20 cellular contexts compared by ENCODE assay signal in genomic region chr10:84590794-84591193, GRCh38.
A peak's percentile ranks its signal among the peaks of the same experiment; 100 is the strongest.
DNase-seq lines count a peak whose midpoint lies in the region; ATAC-seq and FAIRE-seq lines count a peak whose summit lies in the region.
"Had no signal": no experiment of that assay in that cellular context is flagged by ENCODE, and none has a peak within 500 bp of the region (broad histone marks: within the 10 kb centered on the region; RNA-seq: fewer than 3 reads in every experiment).

No MANE protein-coding gene starts in this region.

- DNase-seq in Ammon's horn (ENCODE audit: low spot score): peak; percentile 23
- DNase-seq in NCI-H128 (lab: John Stamatoyannopoulos, UW; ENCODE audit: unreplicated experiment): peak; percentile 32
- peak; percentile 8 for DNase-seq in NCI-H510A (lab: John Stamatoyannopoulos, UW)
- DNase-seq in left kidney (ENCODE audit: low read depth, low spot score): peak; percentile 32
- no peak for DNase-seq in NCI-H2227 (lab: John Stamatoyannopoulos, UW; ENCODE audit: unreplicated experiment)
- DNase-seq in frontal cortex (ENCODE audit: low spot score in 2 of 2): no peak
- DNase-seq: activated CD4-positive, CD25-positive, alpha-beta regulatory T cell; CD4-positive, CD25-positive, alpha-beta regulatory T cell; DND-41; mesenchymal stem cell; NCI-H2171; right lobe of liver; SIG-M5; stimulated activated CD4-positive, alpha-beta T cell treated with anti-CD3 and anti-CD28 coated beads, Interleukin-2, amount 100 ng/mL, for 24 hours; T-helper 2 cell; uterus had no signal

- FAIRE-seq in frontal cortex (lab: Jason Lieb, UNC): no peak
- FAIRE-seq: bronchial epithelial cell had no signal

- ATAC-seq in GM21717 (IDR thresholded peaks at IDR 0.05; ENCODE audit: unreplicated experiment): no peak
- no peak for ATAC-seq in GM21825 (IDR thresholded peaks at IDR 0.05; ENCODE audit: unreplicated experiment)
- ATAC-seq: esophagus mucosa, right lobe of liver had no signal

Comparison
In these comparisons a context has a peak if more than half of its experiments do, and no peak if none do; other contexts are left out.
1. DNase-seq: peak in Ammon's horn (single experiment), NCI-H128 (single experiment), NCI-H510A (single experiment) and left kidney (single experiment); none in NCI-H2227 (single experiment) and frontal cortex (0 of 2).